Comparison of ENCODE assay signal across 8 cellular contexts in genomic region chr7:73734619-73735525, GRCh38. TPM values are rescaled to one million over a fixed set of nuclear protein-coding genes. Genes with fewer than 3 reads are reported as not detected.
DNase-seq lines count a peak whose midpoint lies in the region; ATAC-seq and TF ChIP-seq lines count a peak whose summit lies in the region.

No MANE protein-coding gene starts in this region.

- WGBS in trophoblast cell (ENCODE audit: extremely low coverage, insufficient coverage, insufficient read length): no CpG with 5 or more reads among the region's 16 CpGs

- no peak overlapping the region for H3K4ac ChIP-seq in trophoblast cell (ENCODE audit: low read depth, low read length)

- TF ChIP-seq CTCF in C4-2B (conservative IDR thresholded peaks at IDR 0.05) (peak; percentile 97), GM20000 (IDR thresholded peaks at IDR 0.05; ENCODE audit: extremely low read depth, missing control alignments) (peak; percentile 66), RWPE1 (conservative IDR thresholded peaks at IDR 0.05; ENCODE audit: low read depth) (peak; percentile 96), foreskin keratinocyte (conservative IDR thresholded peaks at IDR 0.05) (peak; percentile 97)

- no peaks in the 10 kb centered on the region for H3K27me3 ChIP-seq in foreskin keratinocyte
- H3K27me3 ChIP-seq in trophoblast cell (ENCODE audit: insufficient read depth, low read length): no peaks in the 10 kb centered on the region

- no peak overlapping the region for H3K23ac ChIP-seq in trophoblast cell (ENCODE audit: low read length)

- no peak overlapping the region for H3K18ac ChIP-seq in trophoblast cell (ENCODE audit: low read length)

- no peak overlapping the region for H3K4me2 ChIP-seq in trophoblast cell (ENCODE audit: low read length)

- H4K8ac ChIP-seq in trophoblast cell (ENCODE audit: low read depth, low read length): peak overlapping the region; percentile 31

- H3K9me3 ChIP-seq in trophoblast cell (ENCODE audit: insufficient read depth, low read depth, low read length): no peaks in the 10 kb centered on the region

- peak overlapping the region; percentile 29 for H3K27ac ChIP-seq in C4-2B
- H3K27ac ChIP-seq in RWPE1: peak overlapping the region; percentile 93
- no peak overlapping the region for H3K27ac ChIP-seq in foreskin keratinocyte
- H3K27ac ChIP-seq in trophoblast cell (ENCODE audit: low read depth, low read length): no peak overlapping the region

- H3K14ac ChIP-seq in trophoblast cell (ENCODE audit: low read length): no peak overlapping the region

- no peak overlapping the region for H2AK5ac ChIP-seq in trophoblast cell (ENCODE audit: low read length)

- H3K4me1 ChIP-seq in foreskin keratinocyte (no peaks in the 10 kb centered on the region), trophoblast cell (ENCODE audit: control insufficient read depth in 1 of 2, insufficient read depth in 2 of 2, low read length in 2 of 2) (peaks cover 8 to 15% of the 10 kb centered on the region in 2 experiments)

- CTCF ChIA-PET in RWPE1 (lab: Yijun Ruan, JAX): interaction anchor here (0.6 to 1.8 kb wide), 18 partner anchors 9 to 466 kb away, joined by 3 to 14 read pairs (median 4); partner anchors contain the start of genes MLXIPL and TBL2

- H4K12ac ChIP-seq in trophoblast cell (ENCODE audit: low read depth, low read length): no peak overlapping the region

- H4K91ac ChIP-seq in trophoblast cell (ENCODE audit: low read depth, low read length): no peak overlapping the region

- H3K79me1 ChIP-seq in trophoblast cell (ENCODE audit: low read length): peaks cover 11% of the 10 kb centered on the region

- no peak overlapping the region for H2BK5ac ChIP-seq in trophoblast cell (ENCODE audit: low read depth, low read length, poor library complexity)

- H2BK120ac ChIP-seq in trophoblast cell (ENCODE audit: insufficient read depth, low read length, poor library complexity): no peak overlapping the region

- ATAC-seq in foreskin keratinocyte: peak; percentile 64

- peaks cover 8% of the 10 kb centered on the region for H3K79me2 ChIP-seq in trophoblast cell (ENCODE audit: control insufficient read depth, insufficient read depth, low read length, poor library complexity)

- H2AFZ ChIP-seq in trophoblast cell (ENCODE audit: insufficient read depth, low read length, poor library complexity): no peak overlapping the region

- no peak overlapping the region for H3K9ac ChIP-seq in trophoblast cell (ENCODE audit: low read length)

- DNase-seq in GM20000 (ENCODE audit: low spot score) (peak; percentile 71), M059J (ENCODE audit: low read depth) (peak; percentile 86), RWPE1 (ENCODE audit: low spot score) (peak; percentile 84), foreskin keratinocyte (peak; percentile 44 to 76), trophoblast cell (peak; percentile 95 to 98), ureter (ENCODE audit: low spot score) (peak; percentile 79)
- DNase-seq in activated T-helper 1 cell treated with anti-CD3 and anti-CD28 coated beads, Interleukin-2, amount 50 U/mL, for 16 hours (ENCODE audit: low read depth in 1 of 2, low spot score in 1 of 2): peak; percentile 60 to 72

- peaks cover 18 to 20% of the 10 kb centered on the region in 2 experiments for H3K36me3 ChIP-seq in trophoblast cell (ENCODE audit: control insufficient read depth in 1 of 2, insufficient read depth in 2 of 2, low read length in 2 of 2)

- POLR2A ChIA-PET in RWPE1 (lab: Yijun Ruan, JAX; ENCODE audit: low non-redundant PET): interaction anchor here (0.6 kb wide), 1 partner anchor 69 kb away, joined by 5 read pairs; no protein-coding TSS in a partner anchor

- H3K4me3 ChIP-seq in trophoblast cell (ENCODE audit: low read depth, low read length): no peak overlapping the region

- peak overlapping the region; percentile 10 for H2BK12ac ChIP-seq in trophoblast cell (ENCODE audit: low read length)

RNA-seq across cellular contexts. Expression of gene ABHD11, which starts 3.7 kb away (rescaled TPM):
- total RNA-seq in M059J (2014; rRNA removed; shearing (Covaris generic)): 29.0 and 32.2 TPM in 2 replicates
- total RNA-seq in foreskin keratinocyte: 24.0 and 25.2 TPM in 2 replicates
- 34.2 and 34.5 TPM in 2 replicates for polyA plus RNA-seq in foreskin keratinocyte
- polyA plus RNA-seq in trophoblast cell (2013): 21.8 and 23.2 TPM in 2 replicates
- total RNA-seq in ureter: 47.7 TPM

RNA-seq across cellular contexts. Expression of gene STX1A, which starts 15.4 kb away (rescaled TPM):
- total RNA-seq in M059J (2014; rRNA removed; shearing (Covaris generic)): 16.0 and 23.7 TPM in 2 replicates
- total RNA-seq in foreskin keratinocyte: 15.9 and 20.1 TPM in 2 replicates
- 15.4 and 20.1 TPM in 2 replicates for polyA plus RNA-seq in foreskin keratinocyte
- 6.4 and 6.6 TPM in 2 replicates for polyA plus RNA-seq in trophoblast cell (2013)
- 8.4 TPM for total RNA-seq in ureter

RNA-seq across cellular contexts. Expression of gene CLDN3, which starts 35.2 kb away (rescaled TPM):
- total RNA-seq in M059J (2014; rRNA removed; shearing (Covaris generic)): not detected in 2 replicates
- total RNA-seq in foreskin keratinocyte (not detected in 2 replicates), ureter (6.8 TPM)
- not detected in 2 replicates for polyA plus RNA-seq in foreskin keratinocyte
- polyA plus RNA-seq in trophoblast cell (2013): 7.3 and 7.6 TPM in 2 replicates

RNA-seq across cellular contexts. Expression of gene BUD23, which starts 51.5 kb away (rescaled TPM):
- total RNA-seq in M059J (2014; rRNA removed; shearing (Covaris generic)): 91.2 and 144 TPM in 2 replicates
- total RNA-seq in foreskin keratinocyte: 55.8 and 55.9 TPM in 2 replicates
- 93.8 and 94.2 TPM in 2 replicates for polyA plus RNA-seq in foreskin keratinocyte
- polyA plus RNA-seq in trophoblast cell (2013): 67.3 and 70.4 TPM in 2 replicates
- total RNA-seq in ureter: 69.6 TPM

RNA-seq across cellular contexts. Expression of gene DNAJC30, which starts 51.6 kb away (rescaled TPM):
- 1.1 and 1.8 TPM in 2 replicates for total RNA-seq in M059J (2014; rRNA removed; shearing (Covaris generic))
- total RNA-seq in foreskin keratinocyte (4.1 and 4.2 TPM in 2 replicates), ureter (16.5 TPM)
- 8.3 and 8.5 TPM in 2 replicates for polyA plus RNA-seq in foreskin keratinocyte
- polyA plus RNA-seq in trophoblast cell (2013): 5.4 and 6.0 TPM in 2 replicates

Comparison
In these comparisons a context has a peak if more than half of its experiments do, and no peak if none do; other contexts are left out.
1. H3K27ac ChIP-seq: peak in C4-2B (single experiment) and RWPE1 (single experiment); none in foreskin keratinocyte (single experiment) and trophoblast cell (single experiment).
2. Peak in every context shown above with its lines, with median percentiles within 50 percentile points of each other: CTCF ChIP-seq and DNase-seq.